Comparison of ENCODE assay signal across 8 cellular contexts in the genomic region with DNA sequence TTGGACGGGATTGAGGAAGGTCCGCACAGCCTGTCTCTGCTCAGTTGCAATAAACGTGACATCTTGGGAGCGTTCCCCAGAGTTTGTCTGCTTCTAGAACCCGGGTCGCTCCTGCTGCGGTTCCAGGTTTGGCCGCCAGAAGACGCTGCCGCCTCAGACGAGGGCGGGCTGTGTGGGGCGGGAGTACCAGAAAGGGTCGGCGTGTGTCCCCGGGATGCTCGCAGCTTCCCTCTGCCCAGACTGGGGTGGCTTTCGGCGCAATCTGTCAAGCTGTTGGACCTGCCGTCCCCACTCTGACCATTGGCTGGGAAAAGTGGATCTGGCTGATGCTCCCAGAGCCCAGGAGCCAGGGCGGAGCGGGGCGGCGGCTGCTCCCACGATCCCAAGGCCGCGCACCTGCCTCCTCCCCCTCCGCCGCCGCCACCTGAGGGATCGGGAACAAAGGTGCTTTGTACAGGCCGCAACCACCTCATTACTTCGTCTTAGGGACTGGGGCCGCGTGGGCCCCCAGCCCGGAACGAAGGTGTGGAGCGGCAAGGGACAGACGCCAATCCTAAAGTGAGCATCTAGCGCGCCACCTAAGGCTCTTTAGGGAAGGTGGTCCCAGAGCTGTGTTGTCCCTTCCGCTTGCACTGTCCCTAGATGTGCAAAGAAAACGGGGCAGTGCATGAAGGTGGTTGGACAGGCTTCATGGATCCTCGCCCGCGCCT. TPM values are rescaled to one million over a fixed set of nuclear protein-coding genes. Genes with fewer than 3 reads are reported as not detected.
DNase-seq lines count a peak whose midpoint lies in the region; ATAC-seq and TF ChIP-seq lines count a peak whose summit lies in the region.

No MANE protein-coding gene starts in this region.

- H3K36me3 ChIP-seq in iPS DF 6.9 (ENCODE audit: control insufficient read depth, insufficient read depth, low read length), result peaks cover 5% of the 10 kb centered on the region

- intact Hi-C loops in CD4-positive, alpha-beta T cell (cut with DNase I, micrococcal nuclease), result loop anchor here (1.0 to 5.0 kb wide), 7 partner anchors 21 to 656 kb away; partner anchors contain the start of genes IL6R (in 1 of the 2), PYGO2 (in 1 of the 2), UBE2Q1 (in 1 of the 2) and ZBTB7B (in 1 of the 2)

- peak; percentile 59 to 81 (median 73) for DNase-seq in CD4-positive, alpha-beta T cell
- DNase-seq in HEK293T (ENCODE audit: extremely low spot score) (peak; percentile 87), RWPE1 (ENCODE audit: low spot score) (no peak), iPS DF 6.9 (ENCODE audit: low read depth, low spot score) (no peak), SKM-1 (lab: John Stamatoyannopoulos, UW; ENCODE audit: unreplicated experiment) (no peak)
- DNase-seq in activated naive CD8-positive, alpha-beta T cell treated with anti-CD3 and anti-CD28 coated beads, Interleukin-2, amount 50 U/mL, for 16 hours (ENCODE audit: low read depth, low spot score), result peak; percentile 52
- DNase-seq in stimulated activated CD4-positive, alpha-beta T cell treated with anti-CD3 and anti-CD28 coated beads, Interleukin-12 subunit alpha, Interleukin-12 subunit beta, amount 100 ng/mL, for 48 hours (ENCODE audit: low read depth in 2 of 3, low spot score in 1 of 3), result peak; percentile 65 to 91 (median 77)

- H3K4me1 ChIP-seq in iPS DF 6.9 (ENCODE audit: control insufficient read depth, insufficient read depth, low read length), result peaks cover 5% of the 10 kb centered on the region

- H3K36me3 Mint-ChIP-seq in CD4-positive, alpha-beta T cell (ENCODE audit: low read depth), result peaks cover 15% of the 10 kb centered on the region

- H3K4me1 Mint-ChIP-seq in CD4-positive, alpha-beta T cell (ENCODE audit: low read depth), result peaks cover 32% of the 10 kb centered on the region

- H3K9me3 Mint-ChIP-seq in CD4-positive, alpha-beta T cell, result no peaks in the 10 kb centered on the region

- H3K27ac ChIP-seq in CD4-positive, alpha-beta T cell (ENCODE audit: low read depth, low read length), result no peak overlapping the region
- H3K27ac ChIP-seq in RWPE1 (peak overlapping the region; percentile 92), iPS DF 6.9 (ENCODE audit: low read length) (no peak overlapping the region)

- CTCF ChIA-PET in CD4-positive, alpha-beta T cell (lab: Charles Lee), result interaction anchor here (0.7 to 6.5 kb wide), 9 partner anchors 8 to 584 kb away, joined by 3 to 78 read pairs (median 6); no protein-coding TSS in a partner anchor
- CTCF ChIA-PET in HEK293T (lab: Yijun Ruan, JAX) (interaction anchor here (0.7 to 3.2 kb wide), 7 partner anchors 8 to 64 kb away, joined by 3 to 43 read pairs (median 4); no protein-coding TSS in a partner anchor), RWPE1 (lab: Yijun Ruan, JAX) (interaction anchor here (0.6 to 1.0 kb wide), 6 partner anchors 17 to 103 kb away, joined by 3 to 5 read pairs (median 3); no protein-coding TSS in a partner anchor)

- H3K4me3 Mint-ChIP-seq in CD4-positive, alpha-beta T cell, result peak overlapping the region; percentile 93

- peak overlapping the region; percentile 43 for H3K27ac Mint-ChIP-seq in CD4-positive, alpha-beta T cell

- H3K27me3 Mint-ChIP-seq in CD4-positive, alpha-beta T cell, result no peaks in the 10 kb centered on the region

- peak; percentile 81 for TF ChIP-seq CTCF in CD4-positive, alpha-beta T cell (IDR thresholded peaks at IDR 0.05)
- peak; percentile 82 for TF ChIP-seq CTCF in RWPE1 (conservative IDR thresholded peaks at IDR 0.05; ENCODE audit: low read depth)

- POLR2A ChIA-PET in CD4-positive, alpha-beta T cell (lab: Charles Lee), result interaction anchor here (0.6 to 2.3 kb wide), 6 partner anchors 10 to 80 kb away, joined by 3 to 23 read pairs (median 3); partner anchors contain the start of genes ADAM15, EFNA3 and FLAD1
- POLR2A ChIA-PET in HEK293T (lab: Yijun Ruan, JAX), result interaction anchor here (0.6 to 3.7 kb wide), 3 partner anchors 12 to 69 kb away, joined by 3 to 20 read pairs (median 3); partner anchors contain the start of gene ADAM15
- POLR2A ChIA-PET in RWPE1 (lab: Yijun Ruan, JAX; ENCODE audit: low non-redundant PET), result no interaction called here

- peak; percentile 46 for ATAC-seq in CD4-positive, alpha-beta T cell (ENCODE audit: poor library complexity)
- no peak for ATAC-seq in GM21786 (IDR thresholded peaks at IDR 0.05; ENCODE audit: unreplicated experiment)

- no peaks in the 10 kb centered on the region for H3K27me3 ChIP-seq in CD4-positive, alpha-beta T cell (ENCODE audit: control insufficient read depth, insufficient read depth, low read length)
- H3K27me3 ChIP-seq in iPS DF 6.9 (ENCODE audit: control insufficient read depth, insufficient read depth, low read length), result no peaks in the 10 kb centered on the region

- WGBS in iPS DF 6.9 (ENCODE audit: insufficient coverage, insufficient read length), result no CpG with 5 or more reads among the region's 46 CpGs

- H3K4me3 ChIP-seq in iPS DF 6.9 (ENCODE audit: low read length), result peak overlapping the region; percentile 97; the same call in 1 of the 2 replicates

- H3K9me3 ChIP-seq in CD4-positive, alpha-beta T cell (ENCODE audit: control insufficient read depth, low read length), result no peaks in the 10 kb centered on the region
- no peaks in the 10 kb centered on the region for H3K9me3 ChIP-seq in iPS DF 6.9 (ENCODE audit: control insufficient read depth, insufficient read depth, low read length)

TF ChIP-seq in HEK293T, 16 proteins besides CTCF, POLR2A, EP300 and RAD21:
- TF ChIP-seq SP1 (IDR thresholded peaks at IDR 0.05) (no peak), ARNT (IDR thresholded peaks at IDR 0.05) (no peak), CTBP1 (IDR thresholded peaks at IDR 0.05; ENCODE audit: borderline replicate concordance) (no peak), FOXM1 (IDR thresholded peaks at IDR 0.05; ENCODE audit: borderline replicate concordance) (no peak), FOXK2 (IDR thresholded peaks at IDR 0.05) (no peak), SUZ12 (IDR thresholded peaks at IDR 0.05) (no peak), NFRKB (IDR thresholded peaks at IDR 0.05) (no peak)
- TF ChIP-seq, protein P1, sequence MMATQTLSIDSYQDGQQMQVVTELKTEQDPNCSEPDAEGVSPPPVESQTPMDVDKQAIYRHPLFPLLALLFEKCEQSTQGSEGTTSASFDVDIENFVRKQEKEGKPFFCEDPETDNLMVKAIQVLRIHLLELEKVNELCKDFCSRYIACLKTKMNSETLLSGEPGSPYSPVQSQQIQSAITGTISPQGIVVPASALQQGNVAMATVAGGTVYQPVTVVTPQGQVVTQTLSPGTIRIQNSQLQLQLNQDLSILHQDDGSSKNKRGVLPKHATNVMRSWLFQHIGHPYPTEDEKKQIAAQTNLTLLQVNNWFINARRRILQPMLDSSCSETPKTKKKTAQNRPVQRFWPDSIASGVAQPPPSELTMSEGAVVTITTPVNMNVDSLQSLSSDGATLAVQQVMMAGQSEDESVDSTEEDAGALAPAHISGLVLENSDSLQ (IDR thresholded peaks at IDR 0.05), result no peak

RNA-seq across cellular contexts. Expression of gene EFNA4, which starts 0.7 kb away (rescaled TPM):
- 1 to 10 TPM; 2.4 to 3.3 TPM for total RNA-seq in CD4-positive, alpha-beta T cell

RNA-seq across cellular contexts. Expression of gene ADAM15, which starts 11.7 kb away (rescaled TPM):
- 10 to 100 TPM; 17.2 to 20.1 TPM for total RNA-seq in CD4-positive, alpha-beta T cell

RNA-seq across cellular contexts. Expression of gene EFNA3, which starts 15.8 kb away (rescaled TPM):
- under 1 TPM; 0.22 to 0.47 TPM for total RNA-seq in CD4-positive, alpha-beta T cell

RNA-seq across cellular contexts. Expression of gene DCST1, which starts 29.2 kb away (rescaled TPM):
- total RNA-seq in CD4-positive, alpha-beta T cell, result under 1 TPM; 0.33 to 0.39 TPM

RNA-seq across cellular contexts. Expression of gene DCST2, which starts 29.3 kb away (rescaled TPM):
- total RNA-seq in CD4-positive, alpha-beta T cell, result 1 to 10 TPM; 1.4 to 2.2 TPM

Comparison
In these comparisons a context has a peak if more than half of its experiments do, and no peak if none do; other contexts are left out.
1. DNase-seq: peak in CD4-positive, alpha-beta T cell (10 of 10), HEK293T (single experiment), activated naive CD8-positive, alpha-beta T cell treated with anti-CD3 and anti-CD28 coated beads, Interleukin-2, amount 50 U/mL, for 16 hours (single experiment) and stimulated activated CD4-positive, alpha-beta T cell treated with anti-CD3 and anti-CD28 coated beads, Interleukin-12 subunit alpha, Interleukin-12 subunit beta, amount 100 ng/mL, for 48 hours (3 of 3); none in RWPE1 (single experiment), iPS DF 6.9 (single experiment) and SKM-1 (single experiment).